Comparison of ENCODE assay signal across 8 cellular contexts in the genomic region with DNA sequence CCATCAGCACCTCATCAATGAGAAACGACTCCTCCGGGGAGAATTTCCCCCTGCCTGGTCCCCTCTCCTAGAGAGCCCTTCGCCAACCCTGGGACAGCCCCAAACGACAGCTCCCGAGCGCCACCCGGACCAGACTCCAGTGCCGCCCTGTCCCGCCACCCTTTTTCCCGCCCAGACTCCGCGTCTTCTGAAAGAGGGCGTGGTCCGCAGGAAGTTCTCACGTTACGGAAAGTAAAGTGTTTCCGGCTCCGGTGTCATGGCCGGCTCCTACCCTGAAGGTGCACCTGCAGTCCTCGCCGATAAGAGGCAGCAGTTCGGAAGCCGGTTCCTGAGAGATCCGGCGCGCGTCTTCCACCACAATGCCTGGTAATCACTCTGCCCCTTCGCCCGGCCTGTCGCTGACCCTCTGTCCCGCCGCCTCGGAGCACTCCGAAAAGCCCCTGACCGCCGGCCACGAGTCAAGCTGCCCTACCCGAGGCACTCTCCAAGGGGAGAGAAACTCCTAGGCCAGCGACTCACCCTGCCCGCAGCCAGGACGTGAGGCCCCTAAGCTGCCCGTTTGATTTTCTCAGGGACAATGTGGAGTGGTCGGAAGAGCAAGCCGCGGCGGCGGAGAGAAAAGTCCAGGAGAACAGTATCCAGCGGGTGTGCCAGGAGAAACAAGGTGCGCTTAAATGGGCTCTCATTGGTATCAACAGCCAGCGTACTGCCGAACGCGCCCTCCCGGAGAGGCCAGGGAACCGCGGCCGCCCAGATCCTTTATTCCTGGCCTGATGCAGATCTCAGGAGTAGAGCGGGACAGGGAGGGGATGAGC. TPM values are rescaled to one million over a fixed set of nuclear protein-coding genes. Genes with fewer than 3 reads are reported as not detected.
DNase-seq lines count a peak whose midpoint lies in the region; ATAC-seq, FAIRE-seq and TF ChIP-seq lines count a peak whose summit lies in the region.
"Not testable (repeated sequence)": the region's sequence is repeated elsewhere in the genome, so short reads cannot be mapped to it uniquely, and the experiment has no call there.

METTL2A (plus strand) TSS at position 251 of the 815 bp plus-strand sequence; CDS start at position 257, 6 bp downstream.

- not testable (repeated sequence) for H3K27me3 Mint-ChIP-seq in nephron (ENCODE audit: low read depth)

- peaks cover 17% of the 10 kb centered on the region for H3K4me1 Mint-ChIP-seq in nephron

- TF ChIP-seq CTCF in LNCaP clone FGC (IDR thresholded peaks at IDR 0.05; ENCODE audit: control insufficient read depth, extremely low read depth, insufficient read depth) (peak; percentile 8; the same call in 1 of the 2 replicates), fibroblast of pulmonary artery (IDR thresholded peaks at IDR 0.05; ENCODE audit: low read length, missing control alignments) (peak; percentile 10), nephron (IDR thresholded peaks at IDR 0.05; ENCODE audit: unreplicated experiment in 3 of 3) (peak; percentile 37 to 52 (median 48))

- in situ Hi-C loops in G401 (cut with HindIII; ENCODE audit: low sequenced_read_pairs): not testable (repeated sequence)

- H3K4me3 Mint-ChIP-seq in nephron: peak within 1 kb of the TSS; percentile 96 to 99 (median 98)

- H3K36me3 Mint-ChIP-seq in nephron (ENCODE audit: low read depth): not testable (repeated sequence)

- ATAC-seq in stimulated activated naive CD8-positive, alpha-beta T cell treated with anti-CD3 and anti-CD28 coated beads, Interleukin-15, Interleukin-2, amounts not matched to agents 100 U/mL and 50 U/mL, for 24 hours: peak; percentile 97

- DNase-seq in G401 (ENCODE audit: low spot score): peak; percentile 91
- DNase-seq in H54 (ENCODE audit: insufficient read length, low spot score): peak; percentile 67
- DNase-seq in LNCaP clone FGC (ENCODE audit: low read depth): peak; percentile 81
- peak; percentile 96 for DNase-seq in RPMI8226
- peak; percentile 63 to 77 for DNase-seq in activated T-helper 1 cell treated with anti-CD3 and anti-CD28 coated beads, Interleukin-2, amount 50 U/mL, for 16 hours (ENCODE audit: low read depth in 1 of 2, low spot score in 1 of 2)
- DNase-seq in fibroblast of pulmonary artery (ENCODE audit: low read depth): peak; percentile 75
- DNase-seq in stimulated activated naive CD8-positive, alpha-beta T cell treated with anti-CD3 and anti-CD28 coated beads, Interleukin-15, Interleukin-2, amounts not matched to agents 100 U/mL and 50 U/mL, for 24 hours: peak; percentile 88

- H3K4me3 ChIP-seq in LNCaP clone FGC (ENCODE audit: low read depth, low read length) (peak within 1 kb of the TSS; percentile 85), fibroblast of pulmonary artery (replicated peaks; ENCODE audit: low read depth, low read length) (peak within 1 kb of the TSS; percentile 78)

- peak within 1 kb of the TSS; percentile 83 to 97 (median 87) for H3K27ac Mint-ChIP-seq in nephron

- peak; percentile 58 for FAIRE-seq in H54 (lab: Jason Lieb, UNC)

- TF ChIP-seq POLR2A in H54 (IDR thresholded peaks at IDR 0.05; ENCODE audit: low read depth, low read length): peak; percentile 81

- H3K9me3 Mint-ChIP-seq in nephron: not testable (repeated sequence)

RNA-seq across cellular contexts. Expression of gene METTL2A, which starts in this region (rescaled TPM):
- total RNA-seq in G401 (2014; rRNA removed; shearing (Covaris generic)): 26.5 and 30.5 TPM in 2 replicates

Comparison
In these comparisons a context has a peak if more than half of its experiments do, and no peak if none do; other contexts are left out.
1. Peak in every context shown above with its lines: DNase-seq, ATAC-seq and H3K4me3 ChIP-seq.